8 cellular contexts compared by ENCODE assay signal in genomic region chr16:5034167-5034523, GRCh38. TPM values are rescaled to one million over a fixed set of nuclear protein-coding genes. Genes with fewer than 3 reads are reported as not detected.
DNase-seq lines count a peak whose midpoint lies in the region; ATAC-seq and TF ChIP-seq lines count a peak whose summit lies in the region.

No MANE protein-coding gene starts in this region.

- peak overlapping the region; percentile 98 for H2AFZ ChIP-seq in SU-DHL-6 (ENCODE audit: low read depth, low read length, severe bottlenecking)

- DNase-seq in fibroblast of pulmonary artery (ENCODE audit: low read depth), result no peak
- no peak for DNase-seq in sigmoid colon
- DNase-seq in effector CD4-positive, alpha-beta T cell, result no peak
- no peak for DNase-seq in KG1 (lab: John Stamatoyannopoulos, UW)
- no peak for DNase-seq in NCI-H2171 treated with DMSO at 0.1 percent for 48 hours (lab: John Stamatoyannopoulos, UW)

- TF ChIP-seq POLR2A in sigmoid colon (IDR thresholded peaks at IDR 0.05), result no peak

- no peaks in the 10 kb centered on the region for H4K20me1 ChIP-seq in SU-DHL-6 (ENCODE audit: low read depth, low read length)

- H3K9me2 ChIP-seq in SU-DHL-6 (replicated peaks; ENCODE audit: insufficient read depth, low read length), result no peaks in the 10 kb centered on the region

- peak overlapping the region; percentile 97 for H3K4me2 ChIP-seq in SU-DHL-6 (ENCODE audit: low read depth, low read length, poor library complexity, severe bottlenecking)

- H3K27ac ChIP-seq in SU-DHL-6 (ENCODE audit: low read depth, low read length) (no peak overlapping the region), sigmoid colon (peak overlapping the region; percentile 64 to 75 (median 64))

- H3K9me3 ChIP-seq in SU-DHL-6 (ENCODE audit: insufficient read depth, low read length) (no peaks in the 10 kb centered on the region), sigmoid colon (no peaks in the 10 kb centered on the region)

- peaks cover 0 to 21% (median 16%) of the 10 kb centered on the region in 4 donors for H3K4me1 ChIP-seq in sigmoid colon

- H3K4me3 ChIP-seq in GM08714 (ENCODE audit: low read length), result peak overlapping the region; percentile 90
- peak overlapping the region; percentile 81 for H3K4me3 ChIP-seq in SU-DHL-6 (ENCODE audit: insufficient read depth, low read length, poor library complexity, severe bottlenecking)
- H3K4me3 ChIP-seq in fibroblast of pulmonary artery (replicated peaks; ENCODE audit: low read depth, low read length), result peak overlapping the region; percentile 78
- H3K4me3 ChIP-seq in sigmoid colon, result peak overlapping the region; percentile 79 to 95 (median 81)

- H3K79me2 ChIP-seq in SU-DHL-6 (ENCODE audit: insufficient read depth, low read length), result no peaks in the 10 kb centered on the region

- no peak for TF ChIP-seq EP300 in sigmoid colon (IDR thresholded peaks at IDR 0.05)

- WGBS in sigmoid colon, 2 donors, result 8 to 12% methylated on average over 2 of the region's 2 CpGs

- no peaks in the 10 kb centered on the region for H3K36me3 ChIP-seq in SU-DHL-6 (ENCODE audit: low read length)
- H3K36me3 ChIP-seq in sigmoid colon, result peaks cover 0 to 9% (median 0%) of the 10 kb centered on the region in 4 donors

- H3F3A ChIP-seq in SU-DHL-6 (ENCODE audit: insufficient read depth), result no peaks in the 10 kb centered on the region

- H3K27me3 ChIP-seq in SU-DHL-6 (ENCODE audit: low read length) (no peaks in the 10 kb centered on the region), sigmoid colon (no peaks in the 10 kb centered on the region)

- peak overlapping the region; percentile 68 for H3K9ac ChIP-seq in SU-DHL-6 (ENCODE audit: low read length)

- ATAC-seq in GM18858 (IDR thresholded peaks at IDR 0.05; ENCODE audit: unreplicated experiment), result no peak

- intact Hi-C loops in sigmoid colon (cut with DNase I), result loop anchor here (5.0 kb wide), 2 partner anchors 38 to 187 kb away; partner anchors contain the start of genes ALG1, GLYR1 and UBN1

- no peak for TF ChIP-seq CTCF in SU-DHL-6 (IDR thresholded peaks at IDR 0.05; ENCODE audit: insufficient read depth, low read length, poor library complexity, severe bottlenecking)
- no peak for TF ChIP-seq CTCF in fibroblast of pulmonary artery (IDR thresholded peaks at IDR 0.05; ENCODE audit: low read length, missing control alignments)
- TF ChIP-seq CTCF in sigmoid colon (IDR thresholded peaks at IDR 0.05), result no peak

RNA-seq across cellular contexts. Expression of gene NAGPA, which starts 0.4 kb away (rescaled TPM):
- total RNA-seq in sigmoid colon, result 10 to 100 TPM; 11.7 to 30.7 (median 17.1) TPM
- 10 to 100 TPM; 10.8 to 20.3 (median 14.8) TPM for polyA plus RNA-seq in sigmoid colon

RNA-seq across cellular contexts. Expression of gene C16orf89, which starts 31.6 kb away (rescaled TPM):
- total RNA-seq in sigmoid colon, result 10 to 100 TPM in 3 of 4 donors, 1 to 10 TPM in 1; 4.6 to 15.7 (median 13.4) TPM
- 1 to 10 TPM; 2.5 to 6.6 (median 2.7) TPM for polyA plus RNA-seq in sigmoid colon

RNA-seq across cellular contexts. Expression of gene ALG1, which starts 37.5 kb away (rescaled TPM):
- 10 to 100 TPM in 3 of 4 donors, 1 to 10 TPM in 1; 9.7 to 30.4 (median 14.3) TPM for total RNA-seq in sigmoid colon
- 10 to 100 TPM in 1 of 3 donors, 1 to 10 TPM in 2; 2.4 to 35.0 (median 4.2) TPM for polyA plus RNA-seq in sigmoid colon
